Comparison of ENCODE assay signal across 8 cellular contexts in the genomic region with DNA sequence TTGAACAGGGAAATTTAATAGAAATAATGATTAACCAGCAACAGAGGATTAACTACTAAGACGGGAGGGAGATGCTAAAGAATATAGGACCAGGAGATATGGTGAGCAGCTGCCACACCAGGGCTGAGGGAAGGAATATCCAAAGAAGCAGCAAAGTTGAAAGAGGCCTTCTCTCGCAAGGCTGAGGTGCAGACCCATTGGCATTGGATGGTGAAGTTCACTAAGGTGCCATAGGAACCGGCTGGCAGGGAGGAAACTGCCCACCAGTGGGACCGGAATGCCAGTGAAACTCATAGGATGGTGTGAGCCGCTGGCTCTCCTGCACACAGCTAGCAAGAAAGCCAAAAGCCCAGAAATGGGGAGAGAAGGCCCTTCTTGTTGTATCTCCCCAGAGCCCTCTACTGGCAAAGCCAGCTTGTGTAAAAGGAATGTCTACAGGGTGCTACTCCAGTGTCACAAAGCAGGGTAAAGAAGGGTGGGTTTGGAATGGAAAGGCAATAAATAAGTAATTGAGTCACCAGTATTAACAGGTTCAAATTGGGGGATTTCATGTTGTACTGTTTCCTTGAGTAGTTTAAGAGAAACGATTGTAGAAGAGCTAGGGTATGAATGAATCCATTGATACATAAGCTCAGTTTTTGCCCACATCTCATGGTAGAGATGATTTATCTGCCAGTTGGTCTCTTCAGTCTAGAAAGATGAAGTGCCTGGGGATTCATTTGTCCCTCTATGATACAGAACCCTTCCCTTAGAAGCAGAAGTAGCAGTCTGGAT. TPM values are rescaled to one million over a fixed set of nuclear protein-coding genes. Genes with fewer than 3 reads are reported as not detected.
DNase-seq lines count a peak whose midpoint lies in the region; ATAC-seq, FAIRE-seq and TF ChIP-seq lines count a peak whose summit lies in the region.

No MANE protein-coding gene starts in this region.

- peak; percentile 37 to 43; a peak in 3 of 5 replicates for TF ChIP-seq RAD21 in A549 (conservative IDR thresholded peaks at IDR 0.05 in 1 of 2, IDR thresholded peaks at IDR 0.05 in 1 of 2)

- CTCF ChIA-PET in A549 (lab: Yijun Ruan, JAX): interaction anchor here (0.7 to 1.8 kb wide), 12 partner anchors 8 to 540 kb away, joined by 3 to 6 read pairs (median 3); no protein-coding TSS in a partner anchor

- H3K4me3 ChIP-seq in A549: no peak overlapping the region

- peak; percentile 82 to 93 for ATAC-seq in A549

- H3K27ac ChIP-seq in A549 (no peak overlapping the region), substantia nigra (ENCODE audit: low read depth, low read length, poor library complexity, severe bottlenecking) (peak overlapping the region; percentile 36)

- TF ChIP-seq CTCF in A549 (IDR thresholded peaks at IDR 0.05): peak; percentile 43
- peak; percentile 70 for TF ChIP-seq CTCF in GM12872 (IDR thresholded peaks at IDR 0.05; ENCODE audit: insufficient read depth, low read depth, low read length)

- H3K9me3 ChIP-seq in A549: no peaks in the 10 kb centered on the region

- no peaks in the 10 kb centered on the region for H3K4me1 ChIP-seq in A549

- DNase-seq in A549 (ENCODE audit: low read depth in 1 of 2, low spot score in 1 of 2) (peak in 1 of 2 experiments; percentile 52), RPMI8226 (peak; percentile 38), germinal center (ENCODE audit: low spot score) (peak; percentile 53), substantia nigra (lab: John Stamatoyannopoulos, UW) (peak in 14 of 49 donors; percentile 12 to 74 (median 40)), NCI-H2107 (lab: John Stamatoyannopoulos, UW) (no peak), SHP77 treated with DMSO at 0.1 percent for 48 hours (lab: John Stamatoyannopoulos, UW) (no peak)
- DNase-seq in activated effector memory CD4-positive, alpha-beta T cell treated with anti-CD3 and anti-CD28 coated beads, Interleukin-2, amount 50 U/mL, for 16 hours: no peak

- POLR2A ChIA-PET in A549 (lab: Yijun Ruan, JAX): no interaction called here

- no peak for TF ChIP-seq EP300 in A549 (IDR thresholded peaks at IDR 0.05)

- WGBS in A549 (ENCODE audit: missing lambda C conversion rate): 68% methylated on average over 6 of the region's 6 CpGs

- H3K4me2 ChIP-seq in A549: no peak overlapping the region

- TF ChIP-seq POLR2A in A549 (IDR thresholded peaks at IDR 0.05; ENCODE audit: low read length): no peak

- no peak for FAIRE-seq in A549 (lab: Jason Lieb, UNC)

TF ChIP-seq in A549, 52 proteins besides CTCF, POLR2A, EP300 and RAD21:
- peak; percentile 42; the same call in 2 of the 3 replicates for TF ChIP-seq SMC3 (IDR thresholded peaks at IDR 0.05)
- TF ChIP-seq NFE2L2 (conservative IDR thresholded peaks at IDR 0.05; ENCODE audit: low read length): no peak

RNA-seq across cellular contexts. Expression of gene FARP2, which starts 36.0 kb away (rescaled TPM):
- polyA plus RNA-seq in A549 (2011; rRNA removed) (29.1 and 34.9 TPM in 2 replicates), A549 (2017; fragmentation: RNase III; extraction: RNeasy Plus Mini Kit Qiagen cat#74134 plus additional on column Dnase treatment) (16.0 to 18.8 TPM (median 17.0 TPM) in 3 replicates)
- 12.5 and 16.1 TPM in 2 replicates for polyA plus RNA-seq in A549 (2012; cell fraction: cytosol; rRNA removed)
- 28.9 and 44.5 TPM in 2 replicates for polyA plus RNA-seq in A549 (2012; cell fraction: nucleus; rRNA removed)
- polyA minus RNA-seq in A549 (2011; rRNA and poly(A)+ RNA removed): 61.8 and 62.5 TPM in 2 replicates

Comparison
In these comparisons a context has a peak if more than half of its experiments do, and no peak if none do; other contexts are left out.
1. DNase-seq: peak in RPMI8226 (single experiment) and germinal center (single experiment); none in NCI-H2107 (single experiment), activated effector memory CD4-positive, alpha-beta T cell treated with anti-CD3 and anti-CD28 coated beads, Interleukin-2, amount 50 U/mL, for 16 hours (single experiment) and SHP77 treated with DMSO at 0.1 percent for 48 hours (single experiment).